Comparison of ENCODE assay signal across 8 cellular contexts in the genomic region with DNA sequence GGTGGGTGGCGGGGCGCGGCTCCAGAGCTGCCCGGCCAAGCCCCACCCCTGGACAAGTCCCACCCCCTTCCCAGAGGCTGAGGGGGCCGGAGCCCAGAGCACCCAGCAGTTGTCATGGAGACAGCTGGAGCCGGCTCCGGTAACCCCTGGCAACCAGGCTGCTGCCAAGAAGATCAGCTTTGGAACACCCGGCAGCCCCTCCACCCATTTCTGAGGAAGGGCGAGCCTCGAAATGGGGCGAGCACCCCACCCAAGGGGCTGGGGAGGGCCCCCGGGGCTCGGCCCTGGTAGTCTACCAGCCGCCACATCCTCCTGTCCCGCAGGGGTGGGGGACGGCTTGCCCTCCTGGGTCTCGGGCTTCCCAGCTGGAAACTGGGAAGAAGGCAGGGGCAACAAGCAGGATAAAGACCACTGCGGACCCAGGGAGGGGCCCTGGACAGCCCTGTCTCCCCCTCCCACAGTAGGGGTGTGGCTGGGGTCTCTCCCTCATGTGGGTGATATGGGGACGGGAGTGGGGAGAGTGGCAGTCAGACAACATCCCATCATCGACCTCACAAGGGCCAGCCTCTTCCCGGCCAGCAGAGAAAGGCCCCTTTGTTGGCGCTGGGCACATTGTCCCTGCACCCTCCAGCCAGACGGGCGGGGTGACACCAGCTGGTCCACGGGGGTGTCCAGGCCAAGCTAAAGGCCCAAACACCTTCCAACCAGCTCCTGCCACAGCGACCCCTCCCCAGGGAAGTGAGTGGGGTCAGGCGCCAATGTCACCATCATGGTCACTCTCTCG.
DNase-seq lines count a peak whose midpoint lies in the region; ATAC-seq and TF ChIP-seq lines count a peak whose summit lies in the region.

No MANE protein-coding gene starts in this region.

- H3K36me3 ChIP-seq in BLaER1 = peaks cover 10% of the 10 kb centered on the region

- DNase-seq in NCI-H1105 treated with DMSO at 0.1 percent for 48 hours (lab: John Stamatoyannopoulos, UW) = peak; percentile 92
- no peak for DNase-seq in activated CD4-positive, alpha-beta T cell treated with anti-CD3 and anti-CD28 coated beads for 1 hour

- H3K4me1 Mint-ChIP-seq in nephron = no peaks in the 10 kb centered on the region

- no peak overlapping the region for H3K27ac ChIP-seq in BLaER1
- peak overlapping the region; percentile 93 for H3K27ac ChIP-seq in cingulate gyrus (ENCODE audit: low read depth, low read length)

- no peaks in the 10 kb centered on the region for H3K27me3 Mint-ChIP-seq in nephron (ENCODE audit: low read depth)

- H3K4me1 ChIP-seq in BLaER1 = peaks cover 36% of the 10 kb centered on the region

- peak overlapping the region; percentile 68 for H3K4me2 ChIP-seq in BLaER1

- peak overlapping the region; percentile 25; the same call in 1 of the 2 replicates for H3K4me3 ChIP-seq in BLaER1

- no peaks in the 10 kb centered on the region for H3K9me3 Mint-ChIP-seq in nephron

- H3K27ac Mint-ChIP-seq in nephron = no peak overlapping the region

- H3K27me3 ChIP-seq in BLaER1 = peaks cover 67% of the 10 kb centered on the region

- peaks cover 5% of the 10 kb centered on the region for H3K36me3 Mint-ChIP-seq in nephron (ENCODE audit: low read depth)

- ATAC-seq in HG03135 (IDR thresholded peaks at IDR 0.05; ENCODE audit: unreplicated experiment) = no peak
- no peak for ATAC-seq in HG03432 (IDR thresholded peaks at IDR 0.05; ENCODE audit: unreplicated experiment)
- ATAC-seq in HG03469 (IDR thresholded peaks at IDR 0.05; ENCODE audit: unreplicated experiment) = no peak

- H4K20me1 ChIP-seq in BLaER1 = peaks cover 48% of the 10 kb centered on the region

- no peak overlapping the region for H3K9ac ChIP-seq in BLaER1

- peak overlapping the region; percentile 79 to 85 (median 84) for H3K4me3 Mint-ChIP-seq in nephron

- H3K9me3 ChIP-seq in BLaER1 = 0 out of 2 replicates have a peak, but pooled peaks cover 3% of the 10 kb centered on the region

- no peak for TF ChIP-seq CTCF in nephron (IDR thresholded peaks at IDR 0.05; ENCODE audit: unreplicated experiment in 3 of 3)
